In genomic region chr11:69088676-69089146, GRCh38 we compare ENCODE assay signal across 8 cellular contexts. TPM values are rescaled to one million over a fixed set of nuclear protein-coding genes. Genes with fewer than 3 reads are reported as not detected.
DNase-seq lines count a peak whose midpoint lies in the region; ATAC-seq and TF ChIP-seq lines count a peak whose summit lies in the region.

No MANE protein-coding gene starts in this region.

- intact Hi-C loops in Panc1 (cut with micrococcal nuclease; ENCODE audit: unreplicated experiment): no loop called here

- H3K36me3 ChIP-seq in Panc1 (ENCODE audit: control insufficient read depth, insufficient read depth, low read length) (no peaks in the 10 kb centered on the region), neutrophil (peaks cover 95% of the 10 kb centered on the region), thoracic aorta (peaks cover 12% of the 10 kb centered on the region)

- H3K9me3 ChIP-seq in Panc1 (ENCODE audit: control insufficient read depth, insufficient read depth, low read depth, low read length) (no peaks in the 10 kb centered on the region), neutrophil (no peaks in the 10 kb centered on the region), thoracic aorta (no peaks in the 10 kb centered on the region)

- DNase-seq in DMS 273 treated with DMSO at 0.1 percent for 48 hours (lab: John Stamatoyannopoulos, UW) (peak; percentile 6), Panc1 (ENCODE audit: low read depth, low spot score) (peak; percentile 47), fibroblast of the aortic adventitia (ENCODE audit: low read depth) (peak; percentile 83), thoracic aorta (ENCODE audit: low spot score) (peak; percentile 56), GF-D8 (lab: John Stamatoyannopoulos, UW) (no peak)
- DNase-seq in activated T-cell treated with anti-CD3 and anti-CD28 coated beads, Interleukin-2, amount 50 U/mL, for 48 hours: peak; percentile 74 to 80

- POLR2A ChIA-PET in Panc1 (lab: Charles Lee): no interaction called here

- no peak for TF ChIP-seq EP300 in Ishikawa (IDR thresholded peaks at IDR 0.05; ENCODE audit: borderline replicate concordance)

- peaks cover 7% of the 10 kb centered on the region for H3K4me1 ChIP-seq in Panc1 (ENCODE audit: control insufficient read depth, insufficient read depth, low read length)
- peaks cover 0 to 3% of the 10 kb centered on the region in 2 experiments for H3K4me1 ChIP-seq in neutrophil (ENCODE audit: control insufficient read depth in 1 of 2, insufficient read depth in 1 of 2, low read depth in 1 of 2, low read length in 1 of 2)
- no peaks in the 10 kb centered on the region for H3K4me1 ChIP-seq in thoracic aorta (ENCODE audit: control insufficient read depth in 1 of 2, low read depth in 2 of 2)

- TF ChIP-seq RAD21 in Ishikawa (IDR thresholded peaks at IDR 0.05; ENCODE audit: low read depth): peak; percentile 90

- H3K4me3 ChIP-seq in Panc1 (ENCODE audit: low read depth in 2 of 2, low read length in 2 of 2) (no peak overlapping the region), fibroblast of the aortic adventitia (ENCODE audit: low read depth, low read length) (peak overlapping the region; percentile 9), neutrophil (ENCODE audit: low read depth in 1 of 2, low read length in 1 of 2) (no peak overlapping the region), thoracic aorta (no peak overlapping the region)

- H3K27me3 ChIP-seq in Panc1 (ENCODE audit: control insufficient read depth, insufficient read depth, low read length) (no peaks in the 10 kb centered on the region), neutrophil (no peaks in the 10 kb centered on the region), thoracic aorta (replicated peaks; ENCODE audit: insufficient read depth) (no peaks in the 10 kb centered on the region)

- CTCF ChIA-PET in Panc1 (lab: Charles Lee): no interaction called here

- BruUV-seq in Panc1 (replicated peaks; lab: Mats Ljungman, UMichigan): no TSS peak

- ATAC-seq in Panc1 (peak; percentile 88), thoracic aorta (ENCODE audit: insufficient number of reproducible peaks, low FRiP score, low read depth) (no peak)

- H3K27ac ChIP-seq in Panc1 (ENCODE audit: low read length): no peak overlapping the region
- H3K27ac ChIP-seq in neutrophil: peak overlapping the region; percentile 3
- H3K27ac ChIP-seq in thoracic aorta: no peak overlapping the region

- TF ChIP-seq CTCF in Panc1 (IDR thresholded peaks at IDR 0.05): peak; percentile 93
- TF ChIP-seq CTCF in fibroblast of the aortic adventitia (IDR thresholded peaks at IDR 0.05; ENCODE audit: insufficient read depth, low read length): peak; percentile 79
- TF ChIP-seq CTCF in neutrophil (IDR thresholded peaks at IDR 0.05): peak; percentile 19
- TF ChIP-seq CTCF in thoracic aorta (IDR thresholded peaks at IDR 0.05): peak; percentile 75

- in situ Hi-C loops in Panc1 (cut with HindIII; ENCODE audit: low pct_unique_long_range_greater_than_20kb, low sequenced_read_pairs): no loop called here

TF ChIP-seq in Ishikawa, 13 proteins besides CTCF, POLR2A, EP300 and RAD21:
- peak; percentile 58; the same call in 1 of the 2 replicates for TF ChIP-seq ZBTB7A (IDR thresholded peaks at IDR 0.05; ENCODE audit: low read depth)
- TF ChIP-seq, protein P1, sequence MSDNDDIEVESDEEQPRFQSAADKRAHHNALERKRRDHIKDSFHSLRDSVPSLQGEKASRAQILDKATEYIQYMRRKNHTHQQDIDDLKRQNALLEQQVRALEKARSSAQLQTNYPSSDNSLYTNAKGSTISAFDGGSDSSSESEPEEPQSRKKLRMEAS (IDR thresholded peaks at IDR 0.05): 0 out of 2 replicates have a peak, but pooled peaks have one; percentile 42
- TF ChIP-seq TCF12 (IDR thresholded peaks at IDR 0.05; ENCODE audit: low read depth): no peak
TF ChIP-seq in Ishikawa: peak in this region for 2.

RNA-seq across cellular contexts. Expression of gene TPCN2, which starts 40.0 kb away (rescaled TPM):
- total RNA-seq in Panc1 (2021; ENCODE audit: unreplicated experiment) (20.6 TPM), fibroblast of the aortic adventitia (ENCODE audit: low replicate concordance) (10.3 and 11.1 TPM in 2 replicates), thoracic aorta (10 to 100 TPM; 34.7 to 38.0 TPM)
- 18.9 TPM for polyA plus RNA-seq in Panc1 (2012; ENCODE audit: insufficient read length)

Comparison
In these comparisons a context has a peak if more than half of its experiments do, and no peak if none do; other contexts are left out.
1. CTCF ChIP-seq: peak in every context shown above with its lines; median percentile 93 in Panc1; 79 in fibroblast of the aortic adventitia; 75 in thoracic aorta; 19 in neutrophil.